Comparison of ENCODE assay signal across 1 cellular context in the genomic region with DNA sequence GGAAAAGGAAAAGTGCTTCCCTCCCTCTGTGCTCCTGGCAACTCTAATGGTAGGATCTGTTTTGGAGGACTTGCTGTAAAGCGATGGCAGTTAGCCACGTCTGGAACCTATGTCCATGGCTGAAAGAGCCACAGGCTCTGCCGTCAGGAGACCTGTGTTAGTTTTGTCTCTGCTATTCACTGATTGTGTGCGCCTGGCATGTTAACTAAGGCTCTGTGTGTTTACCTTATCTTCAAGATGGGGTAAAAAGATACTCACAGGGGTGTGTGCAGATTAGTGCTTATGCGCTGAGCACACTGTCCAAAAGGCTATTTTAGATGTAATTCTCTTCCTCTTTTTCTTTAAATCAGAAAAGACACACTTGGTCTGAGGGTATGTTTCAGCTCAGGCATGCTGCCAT.
TF ChIP-seq lines count a peak whose summit lies in the region.

No MANE protein-coding gene starts in this region.

TF ChIP-seq in SK-N-SH treated with all-trans-retinoic acid at 6 μM for 48 hours, 23 proteins besides CTCF, POLR2A, EP300 and RAD21 (continued from another document):
- TF ChIP-seq, protein P1, sequence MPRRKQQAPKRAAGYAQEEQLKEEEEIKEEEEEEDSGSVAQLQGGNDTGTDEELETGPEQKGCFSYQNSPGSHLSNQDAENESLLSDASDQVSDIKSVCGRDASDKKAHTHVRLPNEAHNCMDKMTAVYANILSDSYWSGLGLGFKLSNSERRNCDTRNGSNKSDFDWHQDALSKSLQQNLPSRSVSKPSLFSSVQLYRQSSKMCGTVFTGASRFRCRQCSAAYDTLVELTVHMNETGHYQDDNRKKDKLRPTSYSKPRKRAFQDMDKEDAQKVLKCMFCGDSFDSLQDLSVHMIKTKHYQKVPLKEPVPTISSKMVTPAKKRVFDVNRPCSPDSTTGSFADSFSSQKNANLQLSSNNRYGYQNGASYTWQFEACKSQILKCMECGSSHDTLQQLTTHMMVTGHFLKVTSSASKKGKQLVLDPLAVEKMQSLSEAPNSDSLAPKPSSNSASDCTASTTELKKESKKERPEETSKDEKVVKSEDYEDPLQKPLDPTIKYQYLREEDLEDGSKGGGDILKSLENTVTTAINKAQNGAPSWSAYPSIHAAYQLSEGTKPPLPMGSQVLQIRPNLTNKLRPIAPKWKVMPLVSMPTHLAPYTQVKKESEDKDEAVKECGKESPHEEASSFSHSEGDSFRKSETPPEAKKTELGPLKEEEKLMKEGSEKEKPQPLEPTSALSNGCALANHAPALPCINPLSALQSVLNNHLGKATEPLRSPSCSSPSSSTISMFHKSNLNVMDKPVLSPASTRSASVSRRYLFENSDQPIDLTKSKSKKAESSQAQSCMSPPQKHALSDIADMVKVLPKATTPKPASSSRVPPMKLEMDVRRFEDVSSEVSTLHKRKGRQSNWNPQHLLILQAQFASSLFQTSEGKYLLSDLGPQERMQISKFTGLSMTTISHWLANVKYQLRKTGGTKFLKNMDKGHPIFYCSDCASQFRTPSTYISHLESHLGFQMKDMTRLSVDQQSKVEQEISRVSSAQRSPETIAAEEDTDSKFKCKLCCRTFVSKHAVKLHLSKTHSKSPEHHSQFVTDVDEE (CRISPR knock-in tag; IDR thresholded peaks at IDR 0.05) = no peak; the same call in 1 of the 2 replicates
